9 cellular contexts compared by ENCODE assay signal in genomic region chr14:20989464-20989786, GRCh38. TPM values are rescaled to one million over a fixed set of nuclear protein-coding genes. Genes with fewer than 3 reads are reported as not detected.
DNase-seq lines count a peak whose midpoint lies in the region; ATAC-seq, FAIRE-seq and TF ChIP-seq lines count a peak whose summit lies in the region.
"Had no signal": no experiment of that assay in that cellular context is flagged by ENCODE, and none has a peak within 500 bp of the region (broad histone marks: within the 10 kb centered on the region; RNA-seq: fewer than 3 reads in every experiment).

No MANE protein-coding gene starts in this region.

- H3K27ac ChIP-seq in 22Rv1, result peak overlapping the region; percentile 88
- peak overlapping the region; percentile 49; the same call in 1 of the 2 replicates for H3K27ac ChIP-seq in HUES64 (ENCODE audit: low read depth, low read length)
- H3K27ac ChIP-seq in muscle layer of duodenum (ENCODE audit: low read length), result peak overlapping the region; percentile 89

- TF ChIP-seq CTCF in 22Rv1 (IDR thresholded peaks at IDR 0.05), result no peak
- TF ChIP-seq CTCF in bronchial epithelial cell (IDR thresholded peaks at IDR 0.05; ENCODE audit: insufficient read depth, low read length, severe bottlenecking), result no peak

- H3K9me3 ChIP-seq in HUES64 (ENCODE audit: insufficient read depth, low read depth, low read length) (no peaks in the 10 kb centered on the region), muscle layer of duodenum (ENCODE audit: control insufficient read depth in 1 of 2, low read length in 2 of 2) (no peaks in the 10 kb centered on the region)

- WGBS in HUES64, result 3% methylated on average over 7 of the region's 11 CpGs

- no peaks in the 10 kb centered on the region for H3K27me3 ChIP-seq in HUES64 (ENCODE audit: insufficient read depth, low read length)
- H3K27me3 ChIP-seq in bronchial epithelial cell (ENCODE audit: control insufficient read depth, insufficient read depth, low read length), result no peaks in the 10 kb centered on the region
- no peaks in the 10 kb centered on the region for H3K27me3 ChIP-seq in muscle layer of duodenum (ENCODE audit: low read depth, low read length)

- H3K9ac ChIP-seq in HUES64 (ENCODE audit: low read depth, low read length), result peak overlapping the region; percentile 62

- no peak for FAIRE-seq in bronchial epithelial cell (lab: Jason Lieb, UNC)

- ATAC-seq in HG02884 (IDR thresholded peaks at IDR 0.05; ENCODE audit: unreplicated experiment) (no peak), GM18861 (IDR thresholded peaks at IDR 0.05; ENCODE audit: unreplicated experiment) (no peak)

- H3K36me3 ChIP-seq in HUES64 (ENCODE audit: insufficient read depth, low read length), result peaks cover 28% of the 10 kb centered on the region
- peaks cover 9% of the 10 kb centered on the region for H3K36me3 ChIP-seq in bronchial epithelial cell (ENCODE audit: control insufficient read depth, insufficient read depth, low read length)
- H3K36me3 ChIP-seq in muscle layer of duodenum (ENCODE audit: control insufficient read depth in 1 of 2, insufficient read depth in 2 of 2, low read length in 2 of 2), result peaks cover 22 to 28% of the 10 kb centered on the region in 2 donors

- peak overlapping the region; percentile 94 for H3K4me3 ChIP-seq in HUES64 (ENCODE audit: low read length)
- peak overlapping the region; percentile 80 for H3K4me3 ChIP-seq in bronchial epithelial cell (ENCODE audit: low read depth, low read length)
- H3K4me3 ChIP-seq in muscle layer of duodenum (ENCODE audit: low read depth in 1 of 2, low read length in 2 of 2), result peak overlapping the region; percentile 47 to 99

- H3K4me1 ChIP-seq in HUES64 (ENCODE audit: insufficient read depth, low read length) (peaks cover 4% of the 10 kb centered on the region; the same call in 1 of the 2 replicates), muscle layer of duodenum (ENCODE audit: control insufficient read depth in 1 of 2, insufficient read depth in 2 of 2, low read length in 2 of 2) (peaks cover 12 to 21% of the 10 kb centered on the region in 2 donors)

- DNase-seq in bronchial epithelial cell (ENCODE audit: low read depth) (no peak), KG1 (lab: John Stamatoyannopoulos, UW) (no peak)
- DNase-seq in activated CD4-positive, alpha-beta T cell treated with anti-CD3 and anti-CD28 coated beads, Interleukin-2, amount 50 U/mL, for 1 hour, result no peak

RNA-seq across cellular contexts. Expression of gene METTL17, which starts 0.4 kb away (rescaled TPM):
- polyA plus RNA-seq in HUES64 (2013, experiment 1 of 2), result 75.0 TPM
- polyA plus RNA-seq in HUES64 (2013, experiment 2 of 2), result 69.2 TPM
- 30.0 and 56.1 TPM in 2 replicates for total RNA-seq in bronchial epithelial cell

RNA-seq across cellular contexts. Expression of gene SLC39A2, which starts 9.7 kb away (rescaled TPM):
- polyA plus RNA-seq in HUES64 (2013, experiment 1 of 2), result not detected
- not detected for polyA plus RNA-seq in HUES64 (2013, experiment 2 of 2)
- total RNA-seq in bronchial epithelial cell, result under 0.01 and 0.26 TPM in 2 replicates
- total RNA-seq: dermis microvascular lymphatic vessel endothelial cell had no signal

RNA-seq across cellular contexts. Expression of gene RNASE2, which starts 34.1 kb away (rescaled TPM):
- not detected for polyA plus RNA-seq in HUES64 (2013, experiment 1 of 2)
- polyA plus RNA-seq in HUES64 (2013, experiment 2 of 2), result not detected
- total RNA-seq in bronchial epithelial cell, result not detected in 2 replicates
- total RNA-seq: dermis microvascular lymphatic vessel endothelial cell had no signal

RNA-seq across cellular contexts. Expression of gene NDRG2, which starts 35.4 kb away (rescaled TPM):
- 13.2 TPM for polyA plus RNA-seq in HUES64 (2013, experiment 1 of 2)
- polyA plus RNA-seq in HUES64 (2013, experiment 2 of 2), result 17.1 TPM
- 9.2 and 23.3 TPM in 2 replicates for total RNA-seq in bronchial epithelial cell

RNA-seq across cellular contexts. Expression of gene TPPP2, which starts 40.6 kb away (rescaled TPM):
- not detected for polyA plus RNA-seq in HUES64 (2013, experiment 1 of 2)
- polyA plus RNA-seq in HUES64 (2013, experiment 2 of 2), result not detected
- total RNA-seq in bronchial epithelial cell, result not detected in 2 replicates
- total RNA-seq: dermis microvascular lymphatic vessel endothelial cell had no signal
